In the genomic region with DNA sequence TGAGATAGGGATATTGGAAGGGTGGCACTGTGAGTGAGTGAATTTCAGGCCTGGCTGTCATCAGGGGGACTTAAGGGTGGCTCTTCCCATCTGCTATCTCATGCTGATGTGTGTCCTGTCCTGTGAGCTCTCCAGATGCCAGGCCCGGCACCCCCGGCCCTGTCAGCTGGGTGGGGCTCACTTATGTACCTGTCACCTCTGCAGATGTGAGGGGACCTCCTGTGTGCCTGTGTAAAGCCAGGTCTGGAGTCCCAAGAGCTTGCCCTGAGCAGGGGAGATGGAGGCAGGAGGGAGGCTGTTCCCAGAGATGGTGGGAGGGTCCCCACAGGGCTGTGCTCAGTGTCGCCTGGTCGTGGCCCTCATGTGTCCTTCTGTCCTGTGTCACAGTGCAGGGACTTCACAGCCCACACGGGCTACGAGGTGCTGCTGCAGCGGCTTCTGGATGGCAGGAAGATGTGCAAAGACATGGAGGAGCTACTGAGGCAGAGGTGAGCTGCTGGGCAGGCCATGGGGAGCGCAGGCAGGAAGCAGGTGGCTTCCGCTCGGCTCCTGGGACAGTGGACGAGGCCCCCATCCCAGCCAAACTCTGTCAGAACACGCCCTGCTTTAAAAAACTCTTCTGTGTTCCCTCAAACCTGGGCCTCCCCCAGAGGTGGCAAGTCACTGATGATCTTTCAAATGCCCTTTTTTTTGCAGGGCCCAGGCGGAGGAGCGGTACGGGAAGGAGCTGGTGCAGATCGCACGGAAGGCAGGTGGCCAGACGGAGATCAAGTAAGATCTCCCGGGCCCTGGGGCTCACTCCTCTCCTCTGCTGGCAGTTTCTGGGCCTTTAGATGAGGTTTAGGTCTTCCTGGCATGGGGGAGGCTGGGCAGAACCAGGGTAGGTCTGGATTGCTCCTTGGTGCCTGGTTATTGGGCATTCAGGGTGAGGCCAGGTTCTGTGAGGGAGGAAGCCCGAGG, we compare ENCODE assay signal across 21 cellular contexts. TPM values are rescaled to one million over a fixed set of nuclear protein-coding genes. Genes with fewer than 3 reads are reported as not detected.
DNase-seq lines count a peak whose midpoint lies in the region; ATAC-seq and TF ChIP-seq lines count a peak whose summit lies in the region.
"Had no signal": no experiment of that assay in that cellular context is flagged by ENCODE, and none has a peak within 500 bp of the region (broad histone marks: within the 10 kb centered on the region; RNA-seq: fewer than 3 reads in every experiment).

No MANE protein-coding gene starts in this region.

- no peak for ATAC-seq in stimulated activated naive CD8-positive, alpha-beta T cell treated with anti-CD3 and anti-CD28 coated beads, Interleukin-15, Interleukin-2, amounts not matched to agents 100 U/mL and 50 U/mL, for 24 hours
- no peak for ATAC-seq in activated CD8-positive, alpha-beta T cell treated with anti-CD3 and anti-CD28 coated beads for 36 hours
- ATAC-seq in GM18858 (IDR thresholded peaks at IDR 0.05; ENCODE audit: unreplicated experiment) (no peak), HG03521 (IDR thresholded peaks at IDR 0.05; ENCODE audit: unreplicated experiment) (no peak)
- ATAC-seq: activated CD4-positive, CD25-positive, alpha-beta regulatory T cell treated with anti-CD3 and anti-CD28 coated beads, Interleukin-2, amount 50 U/mL, for 24 hours; left ventricle myocardium superior had no signal

- POLR2A ChIA-PET in activated CD8-positive, alpha-beta T cell treated with anti-CD3 and anti-CD28 coated beads for 36 hours (lab: Charles Lee): interaction anchor here (0.7 to 4.6 kb wide), 5 partner anchors 11 to 24 kb away, joined by 3 to 26 read pairs (median 4); a partner anchor contains a TSS

- peak overlapping the region; percentile 98 for H3K27ac Mint-ChIP-seq in stimulated activated naive CD8-positive, alpha-beta T cell treated with anti-CD3 and anti-CD28 coated beads, Interleukin-15, Interleukin-2, amounts not matched to agents 100 ng/mL and 50 ng/mL, for 24 hours
- peak overlapping the region; percentile 100 for H3K27ac Mint-ChIP-seq in activated CD8-positive, alpha-beta T cell treated with anti-CD3 and anti-CD28 coated beads for 36 hours
- H3K27ac Mint-ChIP-seq in immature natural killer cell: peak overlapping the region; percentile 62 to 99 (median 90)

- no peak for DNase-seq in stimulated activated naive CD8-positive, alpha-beta T cell treated with anti-CD3 and anti-CD28 coated beads, Interleukin-15, Interleukin-2, amounts not matched to agents 100 U/mL and 50 U/mL, for 24 hours
- peak; percentile 21 for DNase-seq in activated CD8-positive, alpha-beta T cell treated with anti-CD3 and anti-CD28 coated beads for 36 hours
- DNase-seq in immature natural killer cell: no peak
- DNase-seq in NCI-H2081 treated with DMSO at 0.1 percent for 48 hours (lab: John Stamatoyannopoulos, UW): no peak
- DNase-seq: activated T-cell treated with anti-CD3 and anti-CD28 coated beads for 4 hours; amygdala; caudate nucleus; DMS 273 treated with DMSO at 0.1 percent for 48 hours; esophagus squamous epithelium; left ventricle myocardium superior; NCI-H1417; NCI-H526 treated with DMSO at 0.1 percent for 48 hours; SIG-M5; stimulated activated CD4-positive, alpha-beta T cell treated with anti-CD3 and anti-CD28 coated beads, Interleukin-2, amount 100 ng/mL, for 24 hours; T-helper 9 cell had no signal

- no peaks in the 10 kb centered on the region for H3K27me3 Mint-ChIP-seq in stimulated activated naive CD8-positive, alpha-beta T cell treated with anti-CD3 and anti-CD28 coated beads, Interleukin-15, Interleukin-2, amounts not matched to agents 100 ng/mL and 50 ng/mL, for 24 hours
- H3K27me3 Mint-ChIP-seq in activated CD8-positive, alpha-beta T cell treated with anti-CD3 and anti-CD28 coated beads for 36 hours: no peaks in the 10 kb centered on the region
- peaks cover 8 to 18% (median 18%) of the 10 kb centered on the region in 3 donors for H3K27me3 Mint-ChIP-seq in immature natural killer cell (ENCODE audit: low read depth in 3 of 3)

- CTCF ChIA-PET in activated CD8-positive, alpha-beta T cell treated with anti-CD3 and anti-CD28 coated beads for 36 hours (lab: Charles Lee): interaction anchor here (1.3 to 8.1 kb wide), 5 partner anchors 11 to 45 kb away, joined by 4 to 86 read pairs (median 7); no protein-coding TSS in a partner anchor

- H3K9me3 Mint-ChIP-seq in stimulated activated naive CD8-positive, alpha-beta T cell treated with anti-CD3 and anti-CD28 coated beads, Interleukin-15, Interleukin-2, amounts not matched to agents 100 ng/mL and 50 ng/mL, for 24 hours: no peaks in the 10 kb centered on the region
- no peaks in the 10 kb centered on the region for H3K9me3 Mint-ChIP-seq in activated CD8-positive, alpha-beta T cell treated with anti-CD3 and anti-CD28 coated beads for 36 hours
- no peaks in the 10 kb centered on the region for H3K9me3 Mint-ChIP-seq in immature natural killer cell

- TF ChIP-seq CTCF in activated CD8-positive, alpha-beta T cell treated with anti-CD3 and anti-CD28 coated beads for 36 hours (IDR thresholded peaks at IDR 0.05): no peak

- intact Hi-C loops in activated CD8-positive, alpha-beta T cell treated with anti-CD3 and anti-CD28 coated beads for 36 hours (cut with micrococcal nuclease): loop anchor here (10.0 kb wide), 1 partner anchor 113 kb away; a partner anchor contains a TSS

- peaks cover 46% of the 10 kb centered on the region for H3K36me3 Mint-ChIP-seq in stimulated activated naive CD8-positive, alpha-beta T cell treated with anti-CD3 and anti-CD28 coated beads, Interleukin-15, Interleukin-2, amounts not matched to agents 100 ng/mL and 50 ng/mL, for 24 hours (ENCODE audit: low read depth)
- peaks cover 40% of the 10 kb centered on the region for H3K36me3 Mint-ChIP-seq in activated CD8-positive, alpha-beta T cell treated with anti-CD3 and anti-CD28 coated beads for 36 hours (ENCODE audit: low read depth)
- H3K36me3 Mint-ChIP-seq in immature natural killer cell: peaks cover 0 to 13% (median 6%) of the 10 kb centered on the region in 3 donors

- H3K4me3 Mint-ChIP-seq in stimulated activated naive CD8-positive, alpha-beta T cell treated with anti-CD3 and anti-CD28 coated beads, Interleukin-15, Interleukin-2, amounts not matched to agents 100 ng/mL and 50 ng/mL, for 24 hours: no peak overlapping the region
- peak overlapping the region; percentile 25 for H3K4me3 Mint-ChIP-seq in activated CD8-positive, alpha-beta T cell treated with anti-CD3 and anti-CD28 coated beads for 36 hours
- H3K4me3 Mint-ChIP-seq in immature natural killer cell: peak overlapping the region; percentile 27 to 91 (median 45)

- H3K4me1 Mint-ChIP-seq in stimulated activated naive CD8-positive, alpha-beta T cell treated with anti-CD3 and anti-CD28 coated beads, Interleukin-15, Interleukin-2, amounts not matched to agents 100 ng/mL and 50 ng/mL, for 24 hours (ENCODE audit: low read depth): peaks cover 100% of the 10 kb centered on the region
- H3K4me1 Mint-ChIP-seq in activated CD8-positive, alpha-beta T cell treated with anti-CD3 and anti-CD28 coated beads for 36 hours (ENCODE audit: low read depth): peaks cover 97% of the 10 kb centered on the region
- H3K4me1 Mint-ChIP-seq in immature natural killer cell: peaks cover 98 to 100% of the 10 kb centered on the region in 2 donors

RNA-seq across cellular contexts. Expression of a gene that starts 23.1 kb away (rescaled TPM):
- total RNA-seq in activated CD8-positive, alpha-beta T cell treated with anti-CD3 and anti-CD28 coated beads for 36 hours: 100 to 1,000 TPM; 113 to 121 TPM
- polyA plus RNA-seq in immature natural killer cell: 100 to 1,000 TPM in 1 of 3 donors, 10 to 100 TPM in 2; 84.4 to 127 (median 99.3) TPM
- total RNA-seq: HT1080, LHCN-M2 had no signal

RNA-seq across cellular contexts. Expression of a gene that starts 52.9 kb away (rescaled TPM):
- total RNA-seq in activated CD8-positive, alpha-beta T cell treated with anti-CD3 and anti-CD28 coated beads for 36 hours: 10 to 100 TPM; 25.6 to 27.0 TPM
- 100 to 1,000 TPM in 2 of 3 donors, 10 to 100 TPM in 1; 96.3 to 145 (median 105) TPM for polyA plus RNA-seq in immature natural killer cell
